In the genomic region with DNA sequence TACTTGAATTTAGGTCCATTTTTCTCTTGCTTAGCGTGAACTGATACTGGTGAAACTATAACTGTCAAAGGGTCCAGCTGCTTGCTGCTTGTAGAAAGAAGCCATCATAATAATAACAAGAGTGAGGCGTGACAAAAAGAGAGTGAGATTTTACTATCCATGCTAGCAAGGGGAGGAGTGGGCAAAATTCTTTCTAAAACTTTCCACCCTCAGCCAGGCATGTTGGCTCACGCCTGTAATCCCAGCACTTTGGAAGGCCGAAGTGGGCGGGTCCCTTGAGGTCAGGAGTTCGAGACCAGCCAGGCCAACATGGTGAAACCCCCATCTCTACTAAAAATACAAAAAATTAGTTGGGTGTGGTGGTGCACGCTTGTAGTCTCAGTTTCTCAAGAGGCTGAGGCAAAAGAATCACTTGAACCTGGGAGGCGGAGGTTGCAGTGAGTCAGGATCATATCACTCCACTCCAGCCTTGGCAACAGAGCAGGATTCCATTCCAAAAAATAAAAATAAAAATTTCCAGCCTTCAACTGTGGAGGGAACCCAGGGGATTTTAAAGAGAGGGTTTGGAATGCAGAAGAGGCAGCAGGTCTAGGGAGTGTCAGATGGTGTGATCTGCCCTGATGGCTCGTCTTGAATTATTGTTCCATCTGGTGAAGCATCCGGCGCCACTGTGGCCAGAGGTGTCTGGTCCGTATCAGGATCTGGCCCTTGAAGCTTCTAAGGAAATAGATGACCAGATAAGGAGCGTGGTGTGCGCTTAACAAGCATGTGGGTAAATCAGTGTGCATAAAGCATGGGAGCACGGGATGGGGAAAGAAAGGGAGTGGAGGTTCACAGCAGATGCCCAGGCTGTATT, we compare ENCODE assay signal across 9 cellular contexts.
DNase-seq lines count a peak whose midpoint lies in the region; ATAC-seq and TF ChIP-seq lines count a peak whose summit lies in the region.
"Had no signal": no experiment of that assay in that cellular context is flagged by ENCODE, and none has a peak within 500 bp of the region (broad histone marks: within the 10 kb centered on the region; RNA-seq: fewer than 3 reads in every experiment).

No MANE protein-coding gene starts in this region.

- peaks cover 32% of the 10 kb centered on the region for H3K36me3 Mint-ChIP-seq in T-helper 2 cell treated with Interferon-gamma antibody and Interleukin-4, amounts not matched to agents 5 μg/mL and 100 μg/mL, for 36 hours (ENCODE audit: low read depth)
- H3K36me3 Mint-ChIP-seq in stimulated activated effector memory CD8-positive, alpha-beta T cell treated with anti-CD3 and anti-CD28 coated beads, Interleukin-12 subunit alpha, Interleukin-12 subunit beta, amount 100 ng/mL, for 72 hours: peaks cover 58% of the 10 kb centered on the region

- H3K4me3 Mint-ChIP-seq in T-helper 2 cell treated with Interferon-gamma antibody and Interleukin-4, amounts not matched to agents 5 μg/mL and 100 μg/mL, for 36 hours: peak overlapping the region; percentile 5
- H3K4me3 Mint-ChIP-seq in stimulated activated effector memory CD8-positive, alpha-beta T cell treated with anti-CD3 and anti-CD28 coated beads, Interleukin-12 subunit alpha, Interleukin-12 subunit beta, amount 100 ng/mL, for 72 hours: peak overlapping the region; percentile 12

- H3K4me1 Mint-ChIP-seq in T-helper 2 cell treated with Interferon-gamma antibody and Interleukin-4, amounts not matched to agents 5 μg/mL and 100 μg/mL, for 36 hours (ENCODE audit: low read depth): peaks cover 36% of the 10 kb centered on the region
- H3K4me1 Mint-ChIP-seq in stimulated activated effector memory CD8-positive, alpha-beta T cell treated with anti-CD3 and anti-CD28 coated beads, Interleukin-12 subunit alpha, Interleukin-12 subunit beta, amount 100 ng/mL, for 72 hours: peaks cover 42% of the 10 kb centered on the region

- H3K9me3 Mint-ChIP-seq in T-helper 2 cell treated with Interferon-gamma antibody and Interleukin-4, amounts not matched to agents 5 μg/mL and 100 μg/mL, for 36 hours: peaks cover 4% of the 10 kb centered on the region
- no peaks in the 10 kb centered on the region for H3K9me3 Mint-ChIP-seq in stimulated activated effector memory CD8-positive, alpha-beta T cell treated with anti-CD3 and anti-CD28 coated beads, Interleukin-12 subunit alpha, Interleukin-12 subunit beta, amount 100 ng/mL, for 72 hours

- H3K27me3 Mint-ChIP-seq in T-helper 2 cell treated with Interferon-gamma antibody and Interleukin-4, amounts not matched to agents 5 μg/mL and 100 μg/mL, for 36 hours (ENCODE audit: low read depth): no peaks in the 10 kb centered on the region

- no peak overlapping the region for H3K4me3 ChIP-seq in fibroblast of pulmonary artery (replicated peaks; ENCODE audit: low read depth, low read length)

- DNase-seq in T-helper 2 cell treated with Interferon-gamma antibody and Interleukin-4, amounts not matched to agents 5 μg/mL and 100 μg/mL, for 36 hours (ENCODE audit: low spot score): no peak
- DNase-seq in T-helper 2 cell (no peak), KBM-7 (peak; percentile 19), fibroblast of pulmonary artery (ENCODE audit: low read depth) (peak; percentile 40), NCI-H1105 treated with DMSO at 0.1 percent for 48 hours (lab: John Stamatoyannopoulos, UW) (no peak), putamen (ENCODE audit: low spot score) (no peak)
- DNase-seq in stimulated activated effector memory CD8-positive, alpha-beta T cell treated with anti-CD3 and anti-CD28 coated beads, Interleukin-12 subunit alpha, Interleukin-12 subunit beta, amount 100 ng/mL, for 72 hours (ENCODE audit: low spot score in 2 of 2): peak in 1 of 2 donors; percentile 60
- DNase-seq: ACHN had no signal

- peak; percentile 62 for ATAC-seq in stimulated activated effector memory CD8-positive, alpha-beta T cell treated with anti-CD3 and anti-CD28 coated beads, Interleukin-12 subunit alpha, Interleukin-12 subunit beta, amount 100 ng/mL, for 72 hours
- ATAC-seq in GM21786 (IDR thresholded peaks at IDR 0.05; ENCODE audit: unreplicated experiment): no peak

- peak overlapping the region; percentile 9 for H3K27ac Mint-ChIP-seq in T-helper 2 cell treated with Interferon-gamma antibody and Interleukin-4, amounts not matched to agents 5 μg/mL and 100 μg/mL, for 36 hours
- peak overlapping the region; percentile 63 for H3K27ac Mint-ChIP-seq in stimulated activated effector memory CD8-positive, alpha-beta T cell treated with anti-CD3 and anti-CD28 coated beads, Interleukin-12 subunit alpha, Interleukin-12 subunit beta, amount 100 ng/mL, for 72 hours

- in situ Hi-C loops in KBM-7 (cut with MboI; ENCODE audit: low pct_unique_long_range_greater_than_20kb, low sequenced_read_pairs): no loop called here

- no peak for TF ChIP-seq CTCF in fibroblast of pulmonary artery (IDR thresholded peaks at IDR 0.05; ENCODE audit: low read length, missing control alignments)

Comparison
In these comparisons a context has a peak if more than half of its experiments do, and no peak if none do; other contexts are left out.
1. DNase-seq: peak in KBM-7 (single experiment) and fibroblast of pulmonary artery (single experiment); none in T-helper 2 cell treated with Interferon-gamma antibody and Interleukin-4, amounts not matched to agents 5 μg/mL and 100 μg/mL, for 36 hours (single experiment), T-helper 2 cell (0 of 5), NCI-H1105 treated with DMSO at 0.1 percent for 48 hours (single experiment) and putamen (single experiment).